1 cellular context compared by ENCODE assay signal in genomic region chr12:131834798-131835615, GRCh38.
TF ChIP-seq lines count a peak whose summit lies in the region.

No MANE protein-coding gene starts in this region.

TF ChIP-seq in GM12878, 131 proteins besides CTCF, POLR2A, EP300 and RAD21 (continued from another document):
- TF ChIP-seq ZBTB40 (IDR thresholded peaks at IDR 0.05; ENCODE audit: borderline replicate concordance) (no peak), POLR2AphosphoS2 (IDR thresholded peaks at IDR 0.05; ENCODE audit: low read depth, low read length) (no peak)
